Comparison of ENCODE assay signal across 25 cellular contexts in genomic region chr10:24515481-24515880, GRCh38.
"Had no signal": no experiment of that assay in that cellular context is flagged by ENCODE, and none has a peak within 500 bp of the region (broad histone marks: within the 10 kb centered on the region; RNA-seq: fewer than 3 reads in every experiment).

No MANE protein-coding gene starts in this region.

- H3K27me3 Mint-ChIP-seq: activated CD4-positive, alpha-beta T cell treated with anti-CD3 and anti-CD28 coated beads, Interleukin-2, amount 10 ng/mL, durations not matched to agents 24 days and 14 days had no signal

- DNase-seq: activated CD4-positive, alpha-beta memory T cell treated with anti-CD3 and anti-CD28 coated beads for 36 hours; activated CD4-positive, alpha-beta T cell treated with anti-CD3 and anti-CD28 coated beads for 36 hours; activated CD4-positive, alpha-beta T cell treated with anti-CD3 and anti-CD28 coated beads, Interleukin-2, amount 10 ng/mL, durations not matched to agents 24 days and 14 days; activated CD4-positive, CD25-positive, alpha-beta regulatory T cell; activated CD4-positive, CD25-positive, alpha-beta regulatory T cell treated with anti-CD3 and anti-CD28 coated beads, Interleukin-2, amount 50 U/mL, for 72 hours; activated CD8-positive, alpha-beta memory T cell treated with anti-CD3 and anti-CD28 coated beads, Interleukin-2, amount 10 ng/mL, durations not matched to agents 7 days and 5 days; activated CD8-positive, alpha-beta memory T cell treated with anti-CD3 and anti-CD28 coated beads, Interleukin-2, amount 50 U/mL, for 4 hours; activated CD8-positive, alpha-beta T cell treated with anti-CD3 and anti-CD28 coated beads, Interleukin-2, amount 10 ng/mL, durations not matched to agents 7 days and 5 days; activated effector memory CD4-positive, alpha-beta T cell treated with anti-CD3 and anti-CD28 coated beads, Interleukin-2, amount 50 U/mL, for 16 hours; activated naive CD4-positive, alpha-beta T cell treated with anti-CD3 and anti-CD28 coated beads, Interleukin-2, amount 10 ng/mL, durations not matched to agents 7 days and 5 days; activated T-cell treated with anti-CD3 and anti-CD28 coated beads, Interleukin-2, amount 50 U/mL, for 1 hour; central memory CD4-positive, alpha-beta T cell; cerebellar nuclear complex; colonic mucosa; effector CD8-positive, alpha-beta T cell; esophagus squamous epithelium; foreskin melanocyte; heart right ventricle; T-helper 2 cell had no signal

- H3K4me3 Mint-ChIP-seq: activated CD4-positive, alpha-beta memory T cell treated with anti-CD3 and anti-CD28 coated beads for 36 hours; activated CD4-positive, alpha-beta T cell treated with anti-CD3 and anti-CD28 coated beads for 36 hours; activated CD4-positive, alpha-beta T cell treated with anti-CD3 and anti-CD28 coated beads, Interleukin-2, amount 10 ng/mL, durations not matched to agents 24 days and 14 days; activated CD8-positive, alpha-beta memory T cell treated with anti-CD3 and anti-CD28 coated beads, Interleukin-2, amount 10 ng/mL, durations not matched to agents 7 days and 5 days; activated CD8-positive, alpha-beta T cell treated with anti-CD3 and anti-CD28 coated beads, Interleukin-2, amount 10 ng/mL, durations not matched to agents 7 days and 5 days; activated naive CD4-positive, alpha-beta T cell treated with anti-CD3 and anti-CD28 coated beads, Interleukin-2, amount 10 ng/mL, durations not matched to agents 7 days and 5 days; activated naive CD8-positive, alpha-beta T cell; brain had no signal

- ATAC-seq: activated CD4-positive, alpha-beta T cell treated with anti-CD3 and anti-CD28 coated beads for 36 hours; activated CD8-positive, alpha-beta memory T cell treated with anti-CD3 and anti-CD28 coated beads, Interleukin-2, amount 10 ng/mL, durations not matched to agents 7 days and 5 days; activated CD8-positive, alpha-beta T cell treated with anti-CD3 and anti-CD28 coated beads, Interleukin-2, amount 10 ng/mL, durations not matched to agents 7 days and 5 days; gastroesophageal sphincter; heart right ventricle had no signal

- H3K9me3 Mint-ChIP-seq: activated CD4-positive, alpha-beta memory T cell treated with anti-CD3 and anti-CD28 coated beads for 36 hours; activated CD4-positive, alpha-beta T cell treated with anti-CD3 and anti-CD28 coated beads, Interleukin-2, amount 10 ng/mL, durations not matched to agents 24 days and 14 days; activated naive CD4-positive, alpha-beta T cell treated with anti-CD3 and anti-CD28 coated beads, Interleukin-2, amount 10 ng/mL, durations not matched to agents 7 days and 5 days; activated T-helper 2 cell treated with anti-CD3 and anti-CD28 coated beads, Interferon-gamma antibody, Interleukin-2, Interleukin-4, amounts not matched to agents 10 μg/mL and 5 μg/mL and 100 μg/mL, durations not matched to agents 14 hours and 24 hours and 36 hours; brain had no signal

- FAIRE-seq: endometrium, endothelial cell of umbilical vein had no signal

- H3K27ac Mint-ChIP-seq: activated CD4-positive, alpha-beta memory T cell treated with anti-CD3 and anti-CD28 coated beads for 36 hours; activated CD4-positive, alpha-beta T cell treated with anti-CD3 and anti-CD28 coated beads for 36 hours; activated CD4-positive, alpha-beta T cell treated with anti-CD3 and anti-CD28 coated beads, Interleukin-2, amount 10 ng/mL, durations not matched to agents 24 days and 14 days; activated CD8-positive, alpha-beta memory T cell treated with anti-CD3 and anti-CD28 coated beads, Interleukin-2, amount 10 ng/mL, durations not matched to agents 7 days and 5 days; activated CD8-positive, alpha-beta T cell treated with anti-CD3 and anti-CD28 coated beads, Interleukin-2, amount 10 ng/mL, durations not matched to agents 7 days and 5 days; activated naive CD4-positive, alpha-beta T cell treated with anti-CD3 and anti-CD28 coated beads, Interleukin-2, amount 10 ng/mL, durations not matched to agents 7 days and 5 days; activated naive CD8-positive, alpha-beta T cell; activated T-helper 2 cell treated with anti-CD3 and anti-CD28 coated beads, Interferon-gamma antibody, Interleukin-2, Interleukin-4, amounts not matched to agents 10 μg/mL and 5 μg/mL and 100 μg/mL, durations not matched to agents 14 hours and 24 hours and 36 hours; brain had no signal

- H3K36me3 Mint-ChIP-seq: activated CD4-positive, alpha-beta memory T cell treated with anti-CD3 and anti-CD28 coated beads for 36 hours; activated CD8-positive, alpha-beta memory T cell treated with anti-CD3 and anti-CD28 coated beads, Interleukin-2, amount 10 ng/mL, durations not matched to agents 7 days and 5 days; activated naive CD4-positive, alpha-beta T cell treated with anti-CD3 and anti-CD28 coated beads, Interleukin-2, amount 10 ng/mL, durations not matched to agents 7 days and 5 days; activated naive CD8-positive, alpha-beta T cell had no signal
